ENCODE assay signal across 18 cellular contexts in genomic region chr6:118548136-118548535, GRCh38. TPM values are rescaled to one million over a fixed set of nuclear protein-coding genes. Genes with fewer than 3 reads are reported as not detected.
DNase-seq lines count a peak whose midpoint lies in the region; ATAC-seq, FAIRE-seq and TF ChIP-seq lines count a peak whose summit lies in the region.
"Had no signal": no experiment of that assay in that cellular context is flagged by ENCODE, and none has a peak within 500 bp of the region (broad histone marks: within the 10 kb centered on the region; RNA-seq: fewer than 3 reads in every experiment).

TSS of gene PLN (plus strand) at chr6:118548296. CDS start at chr6:118558922, 10,626 bp downstream.

- H3K27me3 ChIP-seq in left ventricle myocardium inferior (ENCODE audit: low read depth) (no peaks in the 10 kb centered on the region), rectal smooth muscle tissue (ENCODE audit: control insufficient read depth, insufficient read depth, low read length) (no peaks in the 10 kb centered on the region)
- H3K27me3 ChIP-seq in CD4-positive, alpha-beta memory T cell (ENCODE audit: insufficient read depth, low read length), result no peaks in the 10 kb centered on the region
- H3K27me3 ChIP-seq: neural progenitor cell had no signal

- no peak within 1 kb of the TSS for H3K27ac Mint-ChIP-seq in activated T-helper 17 cell treated with anti-CD3 and anti-CD28 coated beads, Interleukin-2, amount 50 U/mL, for 72 hours
- no peak within 1 kb of the TSS for H3K27ac Mint-ChIP-seq in CD4-positive, alpha-beta memory T cell
- H3K27ac Mint-ChIP-seq in T-helper 2 cell treated with Interferon-gamma antibody and Interleukin-4, amounts not matched to agents 5 μg/mL and 100 μg/mL, for 36 hours, result no peak within 1 kb of the TSS
- H3K27ac Mint-ChIP-seq: neural progenitor cell had no signal

- intact Hi-C loops in left ventricle myocardium inferior (cut with micrococcal nuclease), result no loop called here
- intact Hi-C loops in CD4-positive, alpha-beta memory T cell (cut with micrococcal nuclease), result no loop called here

- TF ChIP-seq CTCF in A549 (IDR thresholded peaks at IDR 0.05) (no peak), left ventricle myocardium inferior (IDR thresholded peaks at IDR 0.05; ENCODE audit: borderline replicate concordance) (no peak)

- H3K27ac ChIP-seq in A549 (no peak within 1 kb of the TSS), left ventricle myocardium inferior (replicated peaks) (peak within 1 kb of the TSS; percentile 82), rectal smooth muscle tissue (ENCODE audit: low read depth, low read length) (peak within 1 kb of the TSS; percentile 91)
- no peak within 1 kb of the TSS for H3K27ac ChIP-seq in CD4-positive, alpha-beta memory T cell (ENCODE audit: low read depth, low read length)
- H3K27ac ChIP-seq: HL-60, neural progenitor cell had no signal

- TF ChIP-seq RAD21 in A549 (conservative IDR thresholded peaks at IDR 0.05 in 1 of 2, IDR thresholded peaks at IDR 0.05 in 1 of 2), result no peak

- FAIRE-seq in A549 (lab: Jason Lieb, UNC) (no peak), urothelium cell line (lab: Jason Lieb, UNC) (no peak)

- POLR2A ChIA-PET in A549 (lab: Yijun Ruan, JAX), result no interaction called here
- POLR2A ChIA-PET in CD4-positive, alpha-beta memory T cell (lab: Charles Lee; ENCODE audit: partially characterized antibody), result no interaction called here

- no peak for TF ChIP-seq EP300 in A549 (IDR thresholded peaks at IDR 0.05)

- DNase-seq in A549 (ENCODE audit: low read depth in 1 of 2, low spot score in 1 of 2) (no peak), left ventricle myocardium inferior (no peak), urothelium cell line (ENCODE audit: low spot score) (no peak)
- no peak for DNase-seq in CD4-positive, alpha-beta memory T cell
- DNase-seq in T-helper 2 cell treated with Interferon-gamma antibody and Interleukin-4, amounts not matched to agents 5 μg/mL and 100 μg/mL, for 36 hours (ENCODE audit: low spot score), result no peak
- DNase-seq: activated CD4-positive, alpha-beta T cell treated with anti-CD3 and anti-CD28 coated beads, Interleukin-2, amount 50 U/mL, for 48 hours; amygdala; Calu3; dermis blood vessel endothelial cell; Karpas-422; NCI-H1417; NCI-H446 had no signal

- H3K4me3 Mint-ChIP-seq in activated T-helper 17 cell treated with anti-CD3 and anti-CD28 coated beads, Interleukin-2, amount 50 U/mL, for 72 hours, result no peak within 1 kb of the TSS
- no peak within 1 kb of the TSS for H3K4me3 Mint-ChIP-seq in CD4-positive, alpha-beta memory T cell
- no peak within 1 kb of the TSS for H3K4me3 Mint-ChIP-seq in T-helper 2 cell treated with Interferon-gamma antibody and Interleukin-4, amounts not matched to agents 5 μg/mL and 100 μg/mL, for 36 hours
- H3K4me3 Mint-ChIP-seq: neural progenitor cell had no signal

- no peak within 1 kb of the TSS for H3K4me2 ChIP-seq in A549
- H3K4me2 ChIP-seq: neural progenitor cell, smooth muscle cell had no signal

- H3K36me3 Mint-ChIP-seq in activated T-helper 17 cell treated with anti-CD3 and anti-CD28 coated beads, Interleukin-2, amount 50 U/mL, for 72 hours (ENCODE audit: low read depth), result peaks cover under 1% of the 10 kb centered on the region
- peaks cover 0 to 6% of the 10 kb centered on the region in 2 donors for H3K36me3 Mint-ChIP-seq in CD4-positive, alpha-beta memory T cell
- peaks cover 12% of the 10 kb centered on the region for H3K36me3 Mint-ChIP-seq in T-helper 2 cell treated with Interferon-gamma antibody and Interleukin-4, amounts not matched to agents 5 μg/mL and 100 μg/mL, for 36 hours (ENCODE audit: low read depth)

- H3K27me3 Mint-ChIP-seq in activated T-helper 17 cell treated with anti-CD3 and anti-CD28 coated beads, Interleukin-2, amount 50 U/mL, for 72 hours, result no peaks in the 10 kb centered on the region
- no peaks in the 10 kb centered on the region for H3K27me3 Mint-ChIP-seq in CD4-positive, alpha-beta memory T cell
- no peaks in the 10 kb centered on the region for H3K27me3 Mint-ChIP-seq in T-helper 2 cell treated with Interferon-gamma antibody and Interleukin-4, amounts not matched to agents 5 μg/mL and 100 μg/mL, for 36 hours (ENCODE audit: low read depth)

- H3K4me1 ChIP-seq in A549 (peaks cover 11% of the 10 kb centered on the region; the same call in 1 of the 3 replicates), left ventricle myocardium inferior (peaks cover 56% of the 10 kb centered on the region), rectal smooth muscle tissue (ENCODE audit: control insufficient read depth, insufficient read depth, low read length) (peaks cover 5% of the 10 kb centered on the region)
- peaks cover 20% of the 10 kb centered on the region for H3K4me1 ChIP-seq in CD4-positive, alpha-beta memory T cell (ENCODE audit: insufficient read depth, low read length)
- H3K4me1 ChIP-seq: neural progenitor cell had no signal

- H3K4me1 Mint-ChIP-seq in activated T-helper 17 cell treated with anti-CD3 and anti-CD28 coated beads, Interleukin-2, amount 50 U/mL, for 72 hours, result peaks cover 17% of the 10 kb centered on the region
- H3K4me1 Mint-ChIP-seq in CD4-positive, alpha-beta memory T cell, result peaks cover 23 to 50% (median 38%) of the 10 kb centered on the region in 4 donors
- peaks cover 28% of the 10 kb centered on the region for H3K4me1 Mint-ChIP-seq in T-helper 2 cell treated with Interferon-gamma antibody and Interleukin-4, amounts not matched to agents 5 μg/mL and 100 μg/mL, for 36 hours (ENCODE audit: low read depth)

- TF ChIP-seq POLR2A in A549 (IDR thresholded peaks at IDR 0.05; ENCODE audit: low read length), result no peak

- CTCF ChIA-PET in A549 (lab: Yijun Ruan, JAX), result interaction anchor here (0.5 kb wide), 1 partner anchor 9 kb away, joined by 3 read pairs; no protein-coding TSS in a partner anchor
- CTCF ChIA-PET in CD4-positive, alpha-beta memory T cell (lab: Charles Lee; ENCODE audit: partially characterized antibody), result interaction anchor here (1.0 to 1.3 kb wide), 2 partner anchors 32 to 572 kb away, joined by 4 read pairs; no protein-coding TSS in a partner anchor

- ATAC-seq in A549, result no peak
- peak; percentile 46 for ATAC-seq in activated T-helper 17 cell treated with anti-CD3 and anti-CD28 coated beads, Interleukin-2, amount 50 U/mL, for 72 hours (replicated peaks)
- ATAC-seq in HG03571 (IDR thresholded peaks at IDR 0.05; ENCODE audit: unreplicated experiment), result no peak

- no peaks in the 10 kb centered on the region for H3K9me3 Mint-ChIP-seq in activated T-helper 17 cell treated with anti-CD3 and anti-CD28 coated beads, Interleukin-2, amount 50 U/mL, for 72 hours
- no peaks in the 10 kb centered on the region for H3K9me3 Mint-ChIP-seq in CD4-positive, alpha-beta memory T cell
- H3K9me3 Mint-ChIP-seq in T-helper 2 cell treated with Interferon-gamma antibody and Interleukin-4, amounts not matched to agents 5 μg/mL and 100 μg/mL, for 36 hours, result no peaks in the 10 kb centered on the region
- H3K9me3 Mint-ChIP-seq: neural progenitor cell had no signal

- H3K4me3 ChIP-seq in A549 (no peak within 1 kb of the TSS), left ventricle myocardium inferior (peak within 1 kb of the TSS; percentile 63), rectal smooth muscle tissue (ENCODE audit: low read length) (peak within 1 kb of the TSS; percentile 54)
- H3K4me3 ChIP-seq in CD4-positive, alpha-beta memory T cell (ENCODE audit: low read length in 2 of 2), result no peak within 1 kb of the TSS
- H3K4me3 ChIP-seq: neural progenitor cell, smooth muscle cell had no signal

- H3K9me3 ChIP-seq in A549 (no peaks in the 10 kb centered on the region), left ventricle myocardium inferior (replicated peaks) (no peaks in the 10 kb centered on the region)
- H3K9me3 ChIP-seq in CD4-positive, alpha-beta memory T cell (ENCODE audit: control insufficient read depth in 1 of 2, low read length in 2 of 2), result no peaks in the 10 kb centered on the region

- WGBS in A549 (ENCODE audit: missing lambda C conversion rate), result 89% methylated on average over 3 of the region's 3 CpGs

- H3K9ac ChIP-seq in rectal smooth muscle tissue (ENCODE audit: low read length), result no peak within 1 kb of the TSS
- H3K9ac ChIP-seq: neural progenitor cell had no signal

- H3K36me3 ChIP-seq in left ventricle myocardium inferior (peaks cover 28% of the 10 kb centered on the region), rectal smooth muscle tissue (ENCODE audit: control insufficient read depth, insufficient read depth, low read length) (no peaks in the 10 kb centered on the region)
- no peaks in the 10 kb centered on the region for H3K36me3 ChIP-seq in CD4-positive, alpha-beta memory T cell (ENCODE audit: insufficient read depth, low read length)
- H3K36me3 ChIP-seq: neural progenitor cell had no signal

TF ChIP-seq in A549, 52 proteins besides CTCF, POLR2A, EP300 and RAD21:
- TF ChIP-seq MAFK (IDR thresholded peaks at IDR 0.05; ENCODE audit: partially characterized antibody) (peak; percentile 62), EHF (CRISPR knock-in tag; IDR thresholded peaks at IDR 0.05) (no peak), CEBPB (IDR thresholded peaks at IDR 0.05) (no peak)

RNA-seq across cellular contexts. Expression of gene PLN, which starts in this region (rescaled TPM):
- polyA plus RNA-seq in A549 (2011; rRNA removed), result not detected in 2 replicates
- not detected in 2 replicates for polyA plus RNA-seq in A549 (2012; cell fraction: cytosol; rRNA removed)
- polyA plus RNA-seq in A549 (2012; cell fraction: nucleus; rRNA removed), result not detected in 2 replicates
- polyA plus RNA-seq in A549 (2017; fragmentation: RNase III; extraction: RNeasy Plus Mini Kit Qiagen cat#74134 plus additional on column Dnase treatment), result not detected in 3 replicates
- not detected in 2 replicates for polyA minus RNA-seq in A549 (2011; rRNA and poly(A)+ RNA removed)
- total RNA-seq in activated T-helper 17 cell treated with anti-CD3 and anti-CD28 coated beads, Interleukin-2, amount 50 U/mL, for 72 hours, result under 1 TPM; 0.16 to 0.52 TPM
- total RNA-seq in left ventricle myocardium inferior, result 2,329 TPM
- not detected for total RNA-seq in CD4-positive, alpha-beta memory T cell
- polyA plus RNA-seq in CD4-positive, alpha-beta memory T cell, result under 1 TPM in 1 of 2 donors, not detected in 1; 0.09 TPM
- total RNA-seq: Calu3, dermis blood vessel endothelial cell had no signal

Comparison
In these comparisons a context has a peak if more than half of its experiments do, and no peak if none do; other contexts are left out.
1. RNA of gene PLN (total RNA-seq): 2,329 TPM in left ventricle myocardium inferior (single experiment); 0.16 to 0.52 TPM in activated T-helper 17 cell treated with anti-CD3 and anti-CD28 coated beads, Interleukin-2, amount 50 U/mL, for 72 hours and not detected in CD4-positive, alpha-beta memory T cell; every median in the first group is over 1,000 times any median in the second.
2. Peak in ATAC-seq in activated T-helper 17 cell treated with anti-CD3 and anti-CD28 coated beads, Interleukin-2, amount 50 U/mL, for 72 hours; RNA of the gene not detected or under 1 TPM.
3. H3K27ac ChIP-seq: peak in left ventricle myocardium inferior (single experiment) and rectal smooth muscle tissue (single experiment); none in A549 (0 of 2) and CD4-positive, alpha-beta memory T cell (single experiment).
4. H3K4me3 ChIP-seq: peak in left ventricle myocardium inferior (single experiment) and rectal smooth muscle tissue (single experiment); none in A549 (single experiment) and CD4-positive, alpha-beta memory T cell (0 of 2).